1 cellular context compared by ENCODE assay signal in the genomic region with DNA sequence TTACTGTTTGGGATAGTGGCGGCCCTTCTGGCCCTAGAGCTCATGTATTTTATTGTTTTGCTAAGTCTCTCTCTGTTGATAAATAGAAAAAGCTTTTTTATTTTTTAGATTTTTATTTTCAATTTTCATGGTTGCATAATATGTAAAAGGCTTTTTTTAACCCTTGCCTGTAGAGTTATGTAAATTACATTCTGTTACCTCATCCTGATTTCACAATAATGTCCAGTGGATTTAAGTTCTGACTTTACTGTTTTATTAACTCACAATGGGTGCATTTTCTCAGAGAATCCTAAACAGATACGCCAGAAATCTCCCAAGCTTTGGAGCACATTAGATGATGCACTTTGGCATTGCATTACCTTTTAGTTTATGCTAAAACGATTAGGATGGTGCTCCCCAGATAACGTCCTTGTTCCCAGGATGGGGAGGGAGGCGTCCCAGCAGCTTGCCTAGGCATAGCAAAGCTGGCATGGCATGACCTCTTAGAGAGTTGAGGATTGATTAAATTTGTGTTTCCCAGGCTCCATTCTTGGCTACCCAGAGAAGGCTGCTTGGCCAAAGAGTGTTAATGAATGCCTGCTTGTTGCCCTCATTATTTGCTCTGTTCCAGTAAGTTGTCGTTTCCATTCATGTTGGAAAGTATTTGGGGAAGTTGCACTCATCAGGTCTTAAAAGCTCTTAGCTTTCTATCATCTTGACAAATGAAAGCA.
TF ChIP-seq lines count a peak whose summit lies in the region.

No MANE protein-coding gene starts in this region.

TF ChIP-seq in IMR-90, 13 proteins besides CTCF, POLR2A, EP300 and RAD21:
- TF ChIP-seq, protein P1, sequence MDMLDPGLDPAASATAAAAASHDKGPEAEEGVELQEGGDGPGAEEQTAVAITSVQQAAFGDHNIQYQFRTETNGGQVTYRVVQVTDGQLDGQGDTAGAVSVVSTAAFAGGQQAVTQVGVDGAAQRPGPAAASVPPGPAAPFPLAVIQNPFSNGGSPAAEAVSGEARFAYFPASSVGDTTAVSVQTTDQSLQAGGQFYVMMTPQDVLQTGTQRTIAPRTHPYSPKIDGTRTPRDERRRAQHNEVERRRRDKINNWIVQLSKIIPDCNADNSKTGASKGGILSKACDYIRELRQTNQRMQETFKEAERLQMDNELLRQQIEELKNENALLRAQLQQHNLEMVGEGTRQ (IDR thresholded peaks at IDR 0.05; ENCODE audit: low read depth, low read length) = no peak
- TF ChIP-seq FOS (IDR thresholded peaks at IDR 0.05; ENCODE audit: low read depth, low read length) (no peak), CEBPB (IDR thresholded peaks at IDR 0.05; ENCODE audit: low read depth, low read length) (peak; percentile 64)
TF ChIP-seq in IMR-90: peak in this region for 1.
